10 cellular contexts compared by ENCODE assay signal in genomic region chr12:53004582-53004981, GRCh38. TPM values are rescaled to one million over a fixed set of nuclear protein-coding genes. Genes with fewer than 3 reads are reported as not detected.
DNase-seq lines count a peak whose midpoint lies in the region; ATAC-seq, FAIRE-seq and TF ChIP-seq lines count a peak whose summit lies in the region.
"Had no signal": no experiment of that assay in that cellular context is flagged by ENCODE, and none has a peak within 500 bp of the region (broad histone marks: within the 10 kb centered on the region; RNA-seq: fewer than 3 reads in every experiment).

No MANE protein-coding gene starts in this region.

- FAIRE-seq in astrocyte (lab: Jason Lieb, UNC), result no peak

- no peak overlapping the region for H3K4me3 ChIP-seq in CD8-positive, alpha-beta memory T cell (ENCODE audit: low read length)
- H3K4me3 ChIP-seq in HUES6 (ENCODE audit: low read depth, low read length) (peak overlapping the region; percentile 98), astrocyte (ENCODE audit: insufficient read depth, low read depth, low read length) (peak overlapping the region; percentile 100)

- H3K4me3 Mint-ChIP-seq in CD8-positive, alpha-beta memory T cell, result peak overlapping the region in 5 of 7 donors; percentile 12 to 99 (median 34)
- H3K4me3 Mint-ChIP-seq in astrocyte (ENCODE audit: unreplicated experiment), result peak overlapping the region; percentile 95
- peak overlapping the region; percentile 99 for H3K4me3 Mint-ChIP-seq in mesothelial cell of epicardium

- ATAC-seq in HG03045 (IDR thresholded peaks at IDR 0.05; ENCODE audit: unreplicated experiment) (no peak), GM19463 (IDR thresholded peaks at IDR 0.05; ENCODE audit: unreplicated experiment) (no peak), GM21360 (IDR thresholded peaks at IDR 0.05; ENCODE audit: unreplicated experiment) (no peak)
- ATAC-seq: foreskin keratinocyte had no signal

- H3K4me1 ChIP-seq in CD8-positive, alpha-beta memory T cell (ENCODE audit: insufficient read depth, low read length), result peaks cover 31% of the 10 kb centered on the region
- peaks cover 25% of the 10 kb centered on the region for H3K4me1 ChIP-seq in HUES6 (ENCODE audit: control insufficient read depth, insufficient read depth, low read length)
- H3K4me1 ChIP-seq in astrocyte (ENCODE audit: insufficient read depth, low read length), result peaks cover 31% of the 10 kb centered on the region

- peaks cover 0 to 15% (median 4%) of the 10 kb centered on the region in 3 donors for H3K36me3 Mint-ChIP-seq in CD8-positive, alpha-beta memory T cell
- H3K36me3 Mint-ChIP-seq in astrocyte (ENCODE audit: low read depth, unreplicated experiment), result peaks cover 2% of the 10 kb centered on the region
- no peaks in the 10 kb centered on the region for H3K36me3 Mint-ChIP-seq in mesothelial cell of epicardium

- peaks cover 42% of the 10 kb centered on the region for H3K79me2 ChIP-seq in astrocyte (ENCODE audit: insufficient read depth, low read length)

- no peaks in the 10 kb centered on the region for H3K9me3 ChIP-seq in CD8-positive, alpha-beta memory T cell (ENCODE audit: low read length)
- H3K9me3 ChIP-seq in HUES6 (ENCODE audit: control insufficient read depth, insufficient read depth, low read depth, low read length) (no peaks in the 10 kb centered on the region), astrocyte (ENCODE audit: insufficient read depth, low read depth, low read length) (no peaks in the 10 kb centered on the region)

- POLR2A ChIA-PET in CD8-positive, alpha-beta memory T cell (lab: Charles Lee), result no interaction called here

- no peaks in the 10 kb centered on the region for H3K36me3 ChIP-seq in CD8-positive, alpha-beta memory T cell (ENCODE audit: insufficient read depth, low read length)
- H3K36me3 ChIP-seq in HUES6 (ENCODE audit: control insufficient read depth, insufficient read depth, low read length) (peaks cover 21% of the 10 kb centered on the region), astrocyte (ENCODE audit: insufficient read depth, low read length) (peaks cover 3% of the 10 kb centered on the region)

- H3K9ac ChIP-seq in HUES6 (ENCODE audit: low read length), result peak overlapping the region; percentile 98
- H3K9ac ChIP-seq in astrocyte (ENCODE audit: low read length), result peak overlapping the region; percentile 99

- H3K27me3 ChIP-seq in CD8-positive, alpha-beta memory T cell (ENCODE audit: insufficient read depth, low read length, poor library complexity, severe bottlenecking), result no peaks in the 10 kb centered on the region
- H3K27me3 ChIP-seq in HUES6 (ENCODE audit: control insufficient read depth, insufficient read depth, low read length) (no peaks in the 10 kb centered on the region), astrocyte (ENCODE audit: insufficient read depth, low read length) (no peaks in the 10 kb centered on the region)
- H3K27me3 ChIP-seq: foreskin keratinocyte had no signal

- peaks cover 30 to 41% (median 33%) of the 10 kb centered on the region in 3 donors for H3K4me1 Mint-ChIP-seq in CD8-positive, alpha-beta memory T cell
- peaks cover 19% of the 10 kb centered on the region for H3K4me1 Mint-ChIP-seq in astrocyte (ENCODE audit: low read depth, unreplicated experiment)
- peaks cover 36% of the 10 kb centered on the region for H3K4me1 Mint-ChIP-seq in mesothelial cell of epicardium

- H4K20me1 ChIP-seq in astrocyte (ENCODE audit: insufficient read depth, low read length), result peaks cover 27% of the 10 kb centered on the region

- H3K9me3 Mint-ChIP-seq in CD8-positive, alpha-beta memory T cell, result no peaks in the 10 kb centered on the region
- H3K9me3 Mint-ChIP-seq in astrocyte (ENCODE audit: unreplicated experiment), result peaks cover 2% of the 10 kb centered on the region
- H3K9me3 Mint-ChIP-seq in mesothelial cell of epicardium, result no peaks in the 10 kb centered on the region

- TF ChIP-seq CTCF in astrocyte (IDR thresholded peaks at IDR 0.05; ENCODE audit: insufficient read depth, low read depth, low read length), result no peak
- no peak for TF ChIP-seq CTCF in mesothelial cell of epicardium (IDR thresholded peaks at IDR 0.05; ENCODE audit: unreplicated experiment)

- H3K27ac Mint-ChIP-seq in CD8-positive, alpha-beta memory T cell, result peak overlapping the region in 4 of 8 donors; percentile 37 to 99 (median 83)
- H3K27ac Mint-ChIP-seq in astrocyte (ENCODE audit: unreplicated experiment) (peak overlapping the region; percentile 64), mesothelial cell of epicardium (peak overlapping the region; percentile 64)

- no peak for DNase-seq in CD8-positive, alpha-beta memory T cell
- DNase-seq in astrocyte (ENCODE audit: low read depth) (no peak), mesothelial cell of epicardium (ENCODE audit: low spot score in 2 of 2, unreplicated experiment in 2 of 2) (no peak), activated gamma-delta T cell treated with Interleukin-2 at 50 U/mL for 16 hours (no peak)
- DNase-seq: NCI-H1092 had no signal

- no peak overlapping the region for H2AFZ ChIP-seq in astrocyte (ENCODE audit: low read depth, low read length)

- peaks cover 10 to 14% of the 10 kb centered on the region in 2 donors for H3K27me3 Mint-ChIP-seq in CD8-positive, alpha-beta memory T cell
- H3K27me3 Mint-ChIP-seq in astrocyte (ENCODE audit: low read depth, unreplicated experiment), result no peaks in the 10 kb centered on the region
- no peaks in the 10 kb centered on the region for H3K27me3 Mint-ChIP-seq in mesothelial cell of epicardium (ENCODE audit: low read depth)

- peak overlapping the region; percentile 96 for H3K4me2 ChIP-seq in astrocyte (ENCODE audit: low read length)

- H3K27ac ChIP-seq in CD8-positive, alpha-beta memory T cell (ENCODE audit: low read depth, low read length), result no peak overlapping the region
- H3K27ac ChIP-seq in HUES6 (ENCODE audit: low read depth, low read length) (peak overlapping the region; percentile 35; the same call in 1 of the 2 replicates), astrocyte (ENCODE audit: low read depth, low read length) (no peak overlapping the region)

- CTCF ChIA-PET in CD8-positive, alpha-beta memory T cell (lab: Charles Lee), result no interaction called here

RNA-seq across cellular contexts. Expression of gene EIF4B, which starts 1.7 kb away (rescaled TPM):
- total RNA-seq in CD8-positive, alpha-beta memory T cell, result 100 to 1,000 TPM; 644 to 660 TPM
- polyA plus RNA-seq in CD8-positive, alpha-beta memory T cell, result 114 TPM
- total RNA-seq in astrocyte (231 and 242 TPM in 2 replicates), mesothelial cell of epicardium (544 to 576 TPM (median 554 TPM) in 3 replicates)

RNA-seq across cellular contexts. Expression of gene TNS2, which starts 45.3 kb away (rescaled TPM):
- total RNA-seq in CD8-positive, alpha-beta memory T cell, result 1 to 10 TPM; 2.1 to 5.6 TPM
- polyA plus RNA-seq in CD8-positive, alpha-beta memory T cell, result 0.35 TPM
- total RNA-seq in astrocyte (15.4 and 21.1 TPM in 2 replicates), mesothelial cell of epicardium (78.8 to 91.7 TPM (median 86.4 TPM) in 3 replicates)

RNA-seq across cellular contexts. Expression of gene KRT18, which starts 55.7 kb away (rescaled TPM):
- total RNA-seq in CD8-positive, alpha-beta memory T cell, result 1 to 10 TPM; 3.5 to 3.9 TPM
- 4.0 TPM for polyA plus RNA-seq in CD8-positive, alpha-beta memory T cell
- total RNA-seq in astrocyte, result 1,741 and 1,989 TPM in 2 replicates
- total RNA-seq in mesothelial cell of epicardium, result 714 to 762 TPM (median 725 TPM) in 3 replicates

Comparison
In these comparisons a context has a peak if more than half of its experiments do, and no peak if none do; other contexts are left out.
1. H3K4me3 Mint-ChIP-seq: peak in every context shown above with its lines; median percentile 99 in mesothelial cell of epicardium; 95 in astrocyte; 34 in CD8-positive, alpha-beta memory T cell.
2. RNA of gene KRT18, which starts 55.7 kb away (total RNA-seq): 1,741 to 1,989 TPM in astrocyte and 714 to 762 TPM in mesothelial cell of epicardium; 3.5 to 3.9 TPM in CD8-positive, alpha-beta memory T cell; every median in the first group is over 100 times any median in the second.